Comparison of ENCODE assay signal across 24 cellular contexts in genomic region chr11:15139101-15139770, GRCh38. TPM values are rescaled to one million over a fixed set of nuclear protein-coding genes. Genes with fewer than 3 reads are reported as not detected.
"Had no signal": no experiment of that assay in that cellular context is flagged by ENCODE, and none has a peak within 500 bp of the region (broad histone marks: within the 10 kb centered on the region; RNA-seq: fewer than 3 reads in every experiment).

No MANE protein-coding gene starts in this region.

- H3K36me3 ChIP-seq: lower lobe of right lung, right lobe of liver, tibial nerve, uterus had no signal

- H3K4me3 ChIP-seq: lower lobe of right lung, psoas muscle, right lobe of liver, smooth muscle cell, tibial nerve, uterus had no signal

- H3K27ac ChIP-seq: lower lobe of right lung, parathyroid adenoma, psoas muscle, right lobe of liver, uterus had no signal

- ATAC-seq: lower lobe of right lung; naive thymus-derived CD8-positive, alpha-beta T cell; psoas muscle; right lobe of liver; stimulated activated memory B cell treated with anti-CD40 and anti-IgM and Interleukin-4, amounts not matched to agents 10 μg/mL and 1 μg/mL and 100 μg/mL, for 72 hours; stimulated activated naive CD8-positive, alpha-beta T cell treated with anti-CD3 and anti-CD28 coated beads, Interleukin-15, amount 100 ng/mL, for 72 hours had no signal

- DNase-seq: hypothalamus; immature natural killer cell; kidney; lower lobe of right lung; mammary epithelial cell; mesenchymal stem cell; naive thymus-derived CD8-positive, alpha-beta T cell; nucleus accumbens; psoas muscle; right lobe of liver; stimulated activated CD4-positive, alpha-beta T cell treated with anti-CD3 and anti-CD28 coated beads, Interleukin-1b, Interleukin-23, amount 100 ng/mL, for 48 hours; stimulated activated CD4-positive, alpha-beta T cell treated with anti-CD3 and anti-CD28 coated beads, Interleukin-2, amount 100 ng/mL, for 48 hours; stimulated activated CD4-positive, alpha-beta T cell treated with anti-CD3 and anti-CD28 coated beads, Interleukin-4, amount 100 ng/mL, for 4 hours; stimulated activated CD8-positive, alpha-beta memory T cell treated with anti-CD3 and anti-CD28 coated beads, Interleukin-4, amount 100 ng/mL, for 48 hours; stimulated activated naive CD4-positive, alpha-beta T cell treated with Interleukin-2 at 50 U/mL for 16 hours; stimulated activated naive CD8-positive, alpha-beta T cell treated with anti-CD3 and anti-CD28 coated beads, Interleukin-15, amount 100 ng/mL, for 72 hours; substantia nigra; uterus had no signal

- H2AFZ ChIP-seq: parathyroid adenoma had no signal

- H3K4me1 ChIP-seq: lower lobe of right lung, parathyroid adenoma, psoas muscle, tibial nerve, uterus had no signal

- H3K9me3 ChIP-seq: lower lobe of right lung, psoas muscle, right lobe of liver, tibial nerve, uterus had no signal

- H3K27me3 ChIP-seq: right lobe of liver, tibial nerve, uterus had no signal

- H3K9ac ChIP-seq: parathyroid adenoma had no signal

- H3K4me2 ChIP-seq: smooth muscle cell had no signal

- H3K79me2 ChIP-seq: parathyroid adenoma had no signal

RNA-seq across cellular contexts. Expression of gene INSC, which starts 24.5 kb away (rescaled TPM):
- total RNA-seq: osteocyte, psoas muscle, smooth muscle cell, temporal lobe had no signal
